In genomic region chr9:108600896-108601295, GRCh38 we compare ENCODE assay signal across 3 cellular contexts.
"Had no signal": no experiment of that assay in that cellular context is flagged by ENCODE, and none has a peak within 500 bp of the region (broad histone marks: within the 10 kb centered on the region; RNA-seq: fewer than 3 reads in every experiment).

No MANE protein-coding gene starts in this region.

- DNase-seq: GDM1, GF-D8 had no signal

- H3K4me3 ChIP-seq: GM12878 had no signal

- ATAC-seq: GM12878 had no signal
